Comparison of ENCODE assay signal across 10 cellular contexts in the genomic region with DNA sequence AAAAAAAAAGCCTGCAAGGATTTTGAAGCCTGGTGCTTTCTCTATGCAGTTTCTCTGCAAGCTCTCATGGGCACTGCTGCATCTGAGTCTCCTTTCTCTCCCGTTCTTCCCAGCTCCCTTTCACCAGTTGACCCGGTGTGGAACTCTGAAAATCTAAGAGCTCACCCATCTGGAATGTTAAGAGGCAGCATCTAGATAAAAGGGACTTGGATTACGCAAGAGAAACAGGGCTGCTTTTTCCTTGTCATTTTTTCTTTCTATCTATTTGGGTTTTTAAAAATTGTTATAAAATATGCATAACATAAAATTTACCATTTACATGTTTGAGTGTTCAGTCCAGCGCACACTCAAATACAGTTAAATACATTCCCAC.
A peak's percentile ranks its signal among the peaks of the same experiment; 100 is the strongest.
DNase-seq lines count a peak whose midpoint lies in the region; ATAC-seq and TF ChIP-seq lines count a peak whose summit lies in the region.
"Had no signal": no experiment of that assay in that cellular context is flagged by ENCODE, and none has a peak within 500 bp of the region (broad histone marks: within the 10 kb centered on the region; RNA-seq: fewer than 3 reads in every experiment).

No MANE protein-coding gene starts in this region.

- ATAC-seq in HG03108 (IDR thresholded peaks at IDR 0.05; ENCODE audit: unreplicated experiment), result no peak
- ATAC-seq in GM21737 (IDR thresholded peaks at IDR 0.05; ENCODE audit: unreplicated experiment), result no peak

- TF ChIP-seq CTCF in CD14-positive monocyte (IDR thresholded peaks at IDR 0.05) (no peak), MM.1S (IDR thresholded peaks at IDR 0.05; ENCODE audit: low read length) (no peak)

- H3K4me1 Mint-ChIP-seq in CD14-positive monocyte, result peaks cover 27% of the 10 kb centered on the region
- H3K4me1 Mint-ChIP-seq: activated naive CD4-positive, alpha-beta T cell treated with anti-CD3 and anti-CD28 coated beads, Interleukin-2, amount 50 U/mL, for 24 hours; IgD-negative memory B cell had no signal

- H3K9ac ChIP-seq in endocrine pancreas (ENCODE audit: control insufficient read depth, insufficient read depth, low read length) (no peak overlapping the region), MM.1S (ENCODE audit: low read length) (no peak overlapping the region)

- H3K27me3 ChIP-seq in endocrine pancreas (ENCODE audit: control insufficient read depth, insufficient read depth, low read length) (no peaks in the 10 kb centered on the region), muscle layer of duodenum (ENCODE audit: low read depth, low read length) (no peaks in the 10 kb centered on the region), MM.1S (replicated peaks; ENCODE audit: insufficient read depth, low read length) (no peaks in the 10 kb centered on the region)

- H3K27me3 Mint-ChIP-seq in CD14-positive monocyte (ENCODE audit: low read depth in 3 of 3), result peaks cover 0 to 6% (median 2%) of the 10 kb centered on the region in 3 donors
- H3K27me3 Mint-ChIP-seq: activated naive CD4-positive, alpha-beta T cell treated with anti-CD3 and anti-CD28 coated beads, Interleukin-2, amount 50 U/mL, for 24 hours had no signal

- H2AFZ ChIP-seq in MM.1S (ENCODE audit: low read length), result no peak overlapping the region

- H3K9me3 ChIP-seq in endocrine pancreas (ENCODE audit: control insufficient read depth, low read length) (no peaks in the 10 kb centered on the region), muscle layer of duodenum (ENCODE audit: control insufficient read depth in 1 of 2, low read length in 2 of 2) (no peaks in the 10 kb centered on the region), MM.1S (replicated peaks; ENCODE audit: insufficient read depth, low read length) (no peaks in the 10 kb centered on the region)

- peak overlapping the region; percentile 82 for H3K27ac ChIP-seq in muscle layer of duodenum (ENCODE audit: low read length)
- no peak overlapping the region for H3K27ac ChIP-seq in MM.1S (ENCODE audit: low read length)

- H3K4me3 Mint-ChIP-seq in CD14-positive monocyte, result no peak overlapping the region
- H3K4me3 Mint-ChIP-seq: activated naive CD4-positive, alpha-beta T cell treated with anti-CD3 and anti-CD28 coated beads, Interleukin-2, amount 50 U/mL, for 24 hours; IgD-negative memory B cell had no signal

- DNase-seq in CD14-positive monocyte (ENCODE audit: low spot score) (no peak), NCI-H2107 (lab: John Stamatoyannopoulos, UW) (peak; percentile 20), MM.1S (no peak)
- DNase-seq in stimulated activated naive CD4-positive, alpha-beta T cell treated with Interleukin-2 at 50 U/mL for 16 hours (lab: John Stamatoyannopoulos, UW), result no peak

- no peaks in the 10 kb centered on the region for H3F3A ChIP-seq in MM.1S (ENCODE audit: insufficient read depth, low read length)

- no peaks in the 10 kb centered on the region for H3K9me2 ChIP-seq in MM.1S (replicated peaks; ENCODE audit: insufficient read depth, low read length)

- intact Hi-C loops in CD14-positive monocyte (cut with micrococcal nuclease), result no loop called here

- peak overlapping the region; percentile 89 to 92 (median 91) for H3K27ac Mint-ChIP-seq in CD14-positive monocyte
- H3K27ac Mint-ChIP-seq: activated naive CD4-positive, alpha-beta T cell treated with anti-CD3 and anti-CD28 coated beads, Interleukin-2, amount 50 U/mL, for 24 hours had no signal

- H3K79me2 ChIP-seq in MM.1S (ENCODE audit: low read length), result no peaks in the 10 kb centered on the region

- H3K4me2 ChIP-seq in MM.1S (ENCODE audit: low read depth, low read length), result no peak overlapping the region

- peaks cover 0 to 4% (median 0%) of the 10 kb centered on the region in 7 donors for H3K9me3 Mint-ChIP-seq in CD14-positive monocyte
- H3K9me3 Mint-ChIP-seq: activated naive CD4-positive, alpha-beta T cell treated with anti-CD3 and anti-CD28 coated beads, Interleukin-2, amount 50 U/mL, for 24 hours; IgD-negative memory B cell had no signal

- H3K36me3 Mint-ChIP-seq in CD14-positive monocyte, result no peaks in the 10 kb centered on the region
- H3K36me3 Mint-ChIP-seq: activated naive CD4-positive, alpha-beta T cell treated with anti-CD3 and anti-CD28 coated beads, Interleukin-2, amount 50 U/mL, for 24 hours; IgD-negative memory B cell had no signal

- no peaks in the 10 kb centered on the region for H3K36me3 ChIP-seq in endocrine pancreas (ENCODE audit: control insufficient read depth, insufficient read depth, low read length)
- H3K36me3 ChIP-seq in muscle layer of duodenum (ENCODE audit: control insufficient read depth in 1 of 2, insufficient read depth in 2 of 2, low read length in 2 of 2), result no peaks in the 10 kb centered on the region
- H3K36me3 ChIP-seq in MM.1S (replicated peaks; ENCODE audit: insufficient read depth, low read length), result no peaks in the 10 kb centered on the region

- H3K4me1 ChIP-seq in endocrine pancreas (ENCODE audit: control insufficient read depth, insufficient read depth, low read length) (peaks cover 9% of the 10 kb centered on the region), muscle layer of duodenum (ENCODE audit: control insufficient read depth in 1 of 2, insufficient read depth in 2 of 2, low read length in 2 of 2) (peaks cover 7 to 14% of the 10 kb centered on the region in 2 donors), MM.1S (ENCODE audit: low read length) (no peaks in the 10 kb centered on the region)

- peak overlapping the region; percentile 45 for H3K4me3 ChIP-seq in endocrine pancreas (ENCODE audit: control insufficient read depth, insufficient read depth, low read length)
- H3K4me3 ChIP-seq in muscle layer of duodenum (ENCODE audit: low read depth in 1 of 2, low read length in 2 of 2), result no peak overlapping the region
- H3K4me3 ChIP-seq in MM.1S (ENCODE audit: low read length), result no peak overlapping the region

- H4K20me1 ChIP-seq in MM.1S (ENCODE audit: insufficient read depth, low read length), result no peaks in the 10 kb centered on the region
